Comparison of ENCODE assay signal across 8 cellular contexts in the genomic region with DNA sequence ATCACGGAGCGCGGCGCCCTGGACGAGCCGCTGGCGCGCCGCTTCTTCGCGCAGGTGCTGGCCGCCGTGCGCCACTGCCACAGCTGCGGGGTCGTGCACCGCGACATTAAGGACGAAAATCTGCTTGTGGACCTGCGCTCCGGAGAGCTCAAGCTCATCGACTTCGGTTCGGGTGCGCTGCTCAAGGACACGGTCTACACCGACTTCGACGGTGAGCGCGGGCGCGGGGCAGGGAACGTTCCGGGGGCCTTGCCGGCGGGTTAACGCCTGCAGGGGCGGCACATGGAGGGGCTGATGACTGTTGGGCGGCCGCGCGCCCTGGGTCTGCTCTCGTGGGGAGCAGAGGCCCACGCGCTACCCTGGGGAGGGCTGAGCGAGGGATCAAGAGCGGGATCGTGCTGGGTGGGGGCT. TPM values are rescaled to one million over a fixed set of nuclear protein-coding genes. Genes with fewer than 3 reads are reported as not detected.
DNase-seq lines count a peak whose midpoint lies in the region; TF ChIP-seq lines count a peak whose summit lies in the region.

No MANE protein-coding gene starts in this region.

- H3K4me1 ChIP-seq in prostate gland (replicated peaks) = peaks cover 15% of the 10 kb centered on the region

- intact Hi-C loops in prostate gland (cut with DNase I) = no loop called here

- peak overlapping the region; percentile 92 to 99 for H3K27ac ChIP-seq in prostate gland

- H3K4me3 ChIP-seq in GM08714 (ENCODE audit: low read length) (peak overlapping the region; percentile 72), fibroblast of mammary gland (ENCODE audit: control insufficient read depth, low read depth, low read length) (peak overlapping the region; percentile 69), prostate gland (peak overlapping the region; percentile 69 to 83)

- peak overlapping the region; percentile 88 for H3K4me3 Mint-ChIP-seq in T-helper 1 cell treated with Interleukin-12 subunit alpha and Interleukin-12 subunit beta and Interleukin-4 antibody, amounts not matched to agents 30 μg/mL and 1 μg/mL, for 36 hours

- no peaks in the 10 kb centered on the region for H3K9me3 Mint-ChIP-seq in T-helper 1 cell treated with Interleukin-12 subunit alpha and Interleukin-12 subunit beta and Interleukin-4 antibody, amounts not matched to agents 30 μg/mL and 1 μg/mL, for 36 hours

- peaks cover 7 to 16% of the 10 kb centered on the region in 2 donors for H3K36me3 ChIP-seq in prostate gland

- H3K27me3 Mint-ChIP-seq in T-helper 1 cell treated with Interleukin-12 subunit alpha and Interleukin-12 subunit beta and Interleukin-4 antibody, amounts not matched to agents 30 μg/mL and 1 μg/mL, for 36 hours (ENCODE audit: low read depth) = no peaks in the 10 kb centered on the region

- WGBS in prostate gland = 2% methylated on average over 36 of the region's 49 CpGs

- H3K4me1 Mint-ChIP-seq in T-helper 1 cell treated with Interleukin-12 subunit alpha and Interleukin-12 subunit beta and Interleukin-4 antibody, amounts not matched to agents 30 μg/mL and 1 μg/mL, for 36 hours (ENCODE audit: low read depth) = peaks cover 22% of the 10 kb centered on the region

- no peaks in the 10 kb centered on the region for H3K9me3 ChIP-seq in prostate gland

- peaks cover 22% of the 10 kb centered on the region for H3K36me3 Mint-ChIP-seq in T-helper 1 cell treated with Interleukin-12 subunit alpha and Interleukin-12 subunit beta and Interleukin-4 antibody, amounts not matched to agents 30 μg/mL and 1 μg/mL, for 36 hours (ENCODE audit: low read depth)

- TF ChIP-seq POLR2A in prostate gland (IDR thresholded peaks at IDR 0.05) = peak; percentile 2

- no peak for DNase-seq in fibroblast of mammary gland (ENCODE audit: low read depth)
- DNase-seq in prostate gland (ENCODE audit: low spot score) = no peak
- DNase-seq in GM03348 (ENCODE audit: low spot score) = no peak
- DNase-seq in stimulated activated CD4-positive, alpha-beta T cell treated with anti-CD3 and anti-CD28 coated beads, Interleukin-2, amount 100 ng/mL, for 24 hours = no peak
- no peak for DNase-seq in NCI-H82 (lab: John Stamatoyannopoulos, UW)
- DNase-seq in COLO829 (ENCODE audit: low spot score) = no peak

- H3K27ac Mint-ChIP-seq in T-helper 1 cell treated with Interleukin-12 subunit alpha and Interleukin-12 subunit beta and Interleukin-4 antibody, amounts not matched to agents 30 μg/mL and 1 μg/mL, for 36 hours = peak overlapping the region; percentile 90

- TF ChIP-seq CTCF in fibroblast of mammary gland (conservative IDR thresholded peaks at IDR 0.05; ENCODE audit: control insufficient read depth, insufficient read depth, low read depth, low read length) (no peak), prostate gland (IDR thresholded peaks at IDR 0.05) (no peak)

- H3K27me3 ChIP-seq in prostate gland (replicated peaks; ENCODE audit: insufficient read depth) = no peaks in the 10 kb centered on the region

RNA-seq across cellular contexts. Expression of a gene that starts 1.0 kb away (rescaled TPM):
- total RNA-seq in prostate gland = 100 to 1,000 TPM; 126 to 183 TPM

RNA-seq across cellular contexts. Expression of a gene that starts 43.2 kb away (rescaled TPM):
- 10 to 100 TPM; 55.1 to 70.1 TPM for total RNA-seq in prostate gland

RNA-seq across cellular contexts. Expression of a gene that starts 43.4 kb away (rescaled TPM):
- 10 to 100 TPM; 26.1 to 33.6 TPM for total RNA-seq in prostate gland

RNA-seq across cellular contexts. Expression of a gene that starts 51.0 kb away (rescaled TPM):
- under 1 TPM in 1 of 2 donors, not detected in 1; 0.68 TPM for total RNA-seq in prostate gland
